8 cellular contexts compared by ENCODE assay signal in the genomic region with DNA sequence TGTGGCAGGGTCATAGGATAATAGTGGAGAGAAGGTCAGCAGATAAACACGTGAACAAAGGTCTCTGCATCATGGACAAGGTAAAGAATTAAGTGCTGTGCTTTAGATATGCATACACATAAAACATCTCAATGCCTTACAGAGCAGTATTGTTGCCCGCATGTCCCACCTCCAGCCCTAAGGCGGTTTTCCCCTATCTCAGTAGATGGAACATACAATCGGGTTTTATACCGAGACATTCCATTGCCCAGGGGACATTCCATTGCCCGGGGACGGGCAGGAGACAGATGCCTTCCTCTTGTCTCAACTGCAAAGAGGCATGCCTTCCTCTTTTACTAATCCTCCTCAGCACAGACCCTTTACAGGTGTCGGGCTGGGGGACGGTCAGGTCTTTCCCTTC. TPM values are rescaled to one million over a fixed set of nuclear protein-coding genes. Genes with fewer than 3 reads are reported as not detected.
"Had no signal": no experiment of that assay in that cellular context is flagged by ENCODE, and none has a peak within 500 bp of the region (broad histone marks: within the 10 kb centered on the region; RNA-seq: fewer than 3 reads in every experiment).

No MANE protein-coding gene starts in this region.

RNA-seq across cellular contexts. Expression of a gene that starts 32.2 kb away (rescaled TPM):
- total RNA-seq: kidney epithelial cell, lung, mononuclear cell, natural killer cell, occipital lobe, osteocyte, pulmonary artery endothelial cell had no signal
- polyA plus RNA-seq: immature natural killer cell had no signal

RNA-seq across cellular contexts. Expression of a gene that starts 54.8 kb away (rescaled TPM):
- total RNA-seq: occipital lobe had no signal
